In genomic region chr7:100835903-100836811, GRCh38 we compare ENCODE assay signal across 8 cellular contexts. TPM values are rescaled to one million over a fixed set of nuclear protein-coding genes. Genes with fewer than 3 reads are reported as not detected.
A peak's percentile ranks its signal among the peaks of the same experiment; 100 is the strongest.
DNase-seq lines count a peak whose midpoint lies in the region; ATAC-seq and FAIRE-seq lines count a peak whose summit lies in the region.

No MANE protein-coding gene starts in this region.

- H3K27ac ChIP-seq in duodenal mucosa (ENCODE audit: low read depth, low read length) (peak overlapping the region; percentile 26), mesodermal cell (ENCODE audit: low read depth, low read length, severe bottlenecking) (peak overlapping the region; percentile 87)

- ATAC-seq in Right ventricle myocardium inferior, result peak; percentile 41
- ATAC-seq in GM18870 (IDR thresholded peaks at IDR 0.05; ENCODE audit: unreplicated experiment), result no peak

- WGBS in mesodermal cell (ENCODE audit: insufficient coverage in 2 of 2), 2 experiments, result 9 to 14% methylated on average over 10 to 11 of the region's 17 CpGs

- DNase-seq in Right ventricle myocardium inferior (ENCODE audit: missing footprints) (peak; percentile 79), cardiac septum (ENCODE audit: low spot score) (no peak), RCC 7860 (ENCODE audit: low spot score) (no peak), NOMO-1 (lab: John Stamatoyannopoulos, UW; ENCODE audit: unreplicated experiment in 2 of 2) (no peak)
- DNase-seq in activated effector memory CD4-positive, alpha-beta T cell treated with anti-CD3 and anti-CD28 coated beads, Interleukin-2, amount 50 U/mL, for 16 hours, result no peak

- H3K36me3 ChIP-seq in duodenal mucosa (ENCODE audit: control insufficient read depth in 1 of 2, insufficient read depth in 2 of 2, low read length in 2 of 2) (no peaks in the 10 kb centered on the region), mesodermal cell (ENCODE audit: control insufficient read depth, insufficient read depth, low read length) (no peaks in the 10 kb centered on the region)

- no peaks in the 10 kb centered on the region for H3K27me3 ChIP-seq in duodenal mucosa (ENCODE audit: control insufficient read depth in 1 of 2, insufficient read depth in 2 of 2, low read length in 2 of 2)

- intact Hi-C loops in Right ventricle myocardium inferior (cut with DNase I) (no loop called here), cardiac septum (cut with DNase I) (loop anchor here (5.0 kb wide), 1 partner anchor 34 kb away; no protein-coding TSS in a partner anchor)

- no peak for FAIRE-seq in RCC 7860 (lab: Jason Lieb, UNC)

- H3K4me1 ChIP-seq in duodenal mucosa (ENCODE audit: control insufficient read depth in 1 of 2, insufficient read depth in 2 of 2, low read length in 2 of 2) (peaks cover 0 to 12% of the 10 kb centered on the region in 2 donors), mesodermal cell (ENCODE audit: control insufficient read depth, insufficient read depth, low read length, poor library complexity, severe bottlenecking) (peaks cover 12% of the 10 kb centered on the region)

- no peaks in the 10 kb centered on the region for H3K9me3 ChIP-seq in duodenal mucosa (ENCODE audit: control insufficient read depth in 1 of 2, low read length in 2 of 2)
- no peaks in the 10 kb centered on the region for H3K9me3 ChIP-seq in mesodermal cell (ENCODE audit: control insufficient read depth, low read length)

- H3K4me3 ChIP-seq in duodenal mucosa (ENCODE audit: low read depth in 1 of 2, low read length in 2 of 2) (no peak overlapping the region), mesodermal cell (ENCODE audit: extremely low read depth, insufficient read depth, low read length, poor library complexity, severe bottlenecking) (peak overlapping the region; percentile 16)

- H3K9ac ChIP-seq in duodenal mucosa (ENCODE audit: low read depth in 1 of 2, low read length in 2 of 2), result peak overlapping the region in 1 of 2 donors; percentile 47

RNA-seq across cellular contexts. Expression of gene EPHB4, which starts 8.8 kb away (rescaled TPM):
- total RNA-seq in Right ventricle myocardium inferior, result 27.0 TPM
- 23.9 TPM for total RNA-seq in cardiac septum
- polyA plus RNA-seq in mesodermal cell (2013, experiment 1 of 2), result 80.4 TPM
- 63.6 TPM for polyA plus RNA-seq in mesodermal cell (2013, experiment 2 of 2)

RNA-seq across cellular contexts. Expression of gene SLC12A9, which starts 16.4 kb away (rescaled TPM):
- total RNA-seq in Right ventricle myocardium inferior (10.2 TPM), cardiac septum (6.9 TPM)
- polyA plus RNA-seq in mesodermal cell (2013, experiment 1 of 2), result 16.4 TPM
- 14.7 TPM for polyA plus RNA-seq in mesodermal cell (2013, experiment 2 of 2)

RNA-seq across cellular contexts. Expression of gene TRIP6, which starts 31.0 kb away (rescaled TPM):
- total RNA-seq in Right ventricle myocardium inferior, result 15.5 TPM
- 24.4 TPM for total RNA-seq in cardiac septum
- 86.0 TPM for polyA plus RNA-seq in mesodermal cell (2013, experiment 1 of 2)
- polyA plus RNA-seq in mesodermal cell (2013, experiment 2 of 2), result 68.8 TPM

RNA-seq across cellular contexts. Expression of gene SRRT, which starts 38.7 kb away (rescaled TPM):
- 70.5 TPM for total RNA-seq in Right ventricle myocardium inferior
- 62.9 TPM for total RNA-seq in cardiac septum
- polyA plus RNA-seq in mesodermal cell (2013, experiment 1 of 2), result 89.6 TPM
- 82.7 TPM for polyA plus RNA-seq in mesodermal cell (2013, experiment 2 of 2)

RNA-seq across cellular contexts. Expression of gene UFSP1, which starts 53.4 kb away (rescaled TPM):
- total RNA-seq in Right ventricle myocardium inferior, result 1.9 TPM
- total RNA-seq in cardiac septum, result 2.1 TPM
- polyA plus RNA-seq in mesodermal cell (2013, experiment 1 of 2), result 1.5 TPM
- 0.86 TPM for polyA plus RNA-seq in mesodermal cell (2013, experiment 2 of 2)
